Comparison of ENCODE assay signal across 25 cellular contexts in genomic region chr7:85239114-85239513, GRCh38. TPM values are rescaled to one million over a fixed set of nuclear protein-coding genes. Genes with fewer than 3 reads are reported as not detected.
"Had no signal": no experiment of that assay in that cellular context is flagged by ENCODE, and none has a peak within 500 bp of the region (broad histone marks: within the 10 kb centered on the region; RNA-seq: fewer than 3 reads in every experiment).

No MANE protein-coding gene starts in this region.

- DNase-seq: activated B cell treated with CpG ODN at 0.5 μM for 24 hours; activated CD4-positive, alpha-beta memory T cell treated with anti-CD3 and anti-CD28 coated beads for 36 hours; activated CD4-positive, alpha-beta T cell treated with anti-CD3 and anti-CD28 coated beads, Interleukin-2, amount 10 ng/mL, durations not matched to agents 7 days and 5 days; activated CD8-positive, alpha-beta memory T cell treated with anti-CD3 and anti-CD28 coated beads for 24 hours; activated gamma-delta T cell; activated naive CD4-positive, alpha-beta T cell treated with anti-CD3 and anti-CD28 coated beads for 36 hours; activated T-cell treated with anti-CD3 and anti-CD28 coated beads, Interleukin-2, amount 50 U/mL, for 48 hours; amygdala; cortex of kidney; NCI-H1105 treated with DMSO at 0.1 percent for 48 hours; NCI-H1436 treated with DMSO at 0.1 percent for 48 hours; NCI-H187; NCI-H2081; NCI-H2171; NCI-H2227 treated with DMSO at 0.1 percent for 48 hours; NCI-H446 treated with DMSO at 0.1 percent for 48 hours; NCI-H524 treated with DMSO at 0.1 percent for 48 hours; NCI-H748 treated with DMSO at 0.1 percent for 48 hours; NK-92 treated with Interleukin-12 subunit alpha and Interleukin-12 subunit beta, amount 100 ng/mL, for 24 hours; PC-3; SHP77 treated with DMSO at 0.1 percent for 48 hours; T-helper 17 cell; T-helper 9 cell had no signal

RNA-seq across cellular contexts. Expression of gene SEMA3D, which starts 52.3 kb away (rescaled TPM):
- total RNA-seq: activated B cell treated with CpG ODN at 0.5 μM for 24 hours; activated CD4-positive, alpha-beta memory T cell treated with anti-CD3 and anti-CD28 coated beads for 36 hours; activated CD4-positive, alpha-beta T cell treated with anti-CD3 and anti-CD28 coated beads, Interleukin-2, amount 10 ng/mL, durations not matched to agents 7 days and 5 days; activated naive CD4-positive, alpha-beta T cell treated with anti-CD3 and anti-CD28 coated beads for 36 hours; activated T-helper 17 cell treated with anti-CD3 and anti-CD28 coated beads, Interleukin-2, amount 50 U/mL, for 72 hours; MCF 10A had no signal
